8 cellular contexts compared by ENCODE assay signal in the genomic region with DNA sequence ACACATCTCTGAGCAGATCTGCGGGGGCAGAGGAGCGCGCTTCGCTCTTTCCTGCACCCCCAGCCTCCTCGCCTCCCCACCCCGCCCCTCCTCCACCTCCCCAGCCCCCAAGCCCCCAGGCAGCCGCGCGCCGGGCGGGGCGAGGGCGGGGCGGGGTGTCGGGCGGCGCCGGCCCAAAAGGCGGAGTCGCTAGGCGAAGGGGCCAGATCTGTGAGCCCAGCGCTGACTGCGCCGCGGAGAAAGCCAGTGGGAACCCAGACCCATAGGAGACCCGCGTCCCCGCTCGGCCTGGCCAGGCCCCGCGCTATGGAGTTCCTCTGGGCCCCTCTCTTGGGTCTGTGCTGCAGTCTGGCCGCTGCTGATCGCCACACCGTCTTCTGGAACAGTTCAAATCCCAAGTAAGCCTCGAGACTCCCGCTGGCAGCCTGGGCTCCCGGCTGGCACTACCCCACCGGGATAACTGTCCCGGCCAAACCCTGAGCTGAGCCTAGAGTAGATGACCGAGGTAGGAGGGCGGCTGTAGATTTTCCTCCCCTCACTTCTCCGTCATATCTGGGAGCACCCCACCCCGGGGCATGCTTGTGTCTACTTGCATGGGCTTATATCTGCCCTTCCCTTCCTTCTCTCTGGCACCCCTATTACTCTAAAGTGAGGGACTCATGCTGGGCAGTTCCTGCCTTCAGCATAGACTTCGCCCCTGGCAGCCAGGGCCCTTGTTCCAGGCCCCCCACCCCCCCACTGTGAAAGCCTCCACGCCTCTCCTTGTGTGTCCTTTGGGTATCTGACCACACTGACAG. TPM values are rescaled to one million over a fixed set of nuclear protein-coding genes. Genes with fewer than 3 reads are reported as not detected.
DNase-seq lines count a peak whose midpoint lies in the region; TF ChIP-seq lines count a peak whose summit lies in the region.

A gene with protein sequence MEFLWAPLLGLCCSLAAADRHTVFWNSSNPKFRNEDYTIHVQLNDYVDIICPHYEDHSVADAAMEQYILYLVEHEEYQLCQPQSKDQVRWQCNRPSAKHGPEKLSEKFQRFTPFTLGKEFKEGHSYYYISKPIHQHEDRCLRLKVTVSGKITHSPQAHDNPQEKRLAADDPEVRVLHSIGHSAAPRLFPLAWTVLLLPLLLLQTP (plus strand): TSS at position 205 of the 797 bp plus-strand sequence. CDS start 102 bp downstream, at position 307.

- DNase-seq in ELF-1 (ENCODE audit: low read depth, low spot score) (peak; percentile 58), NCI-H2196 (lab: John Stamatoyannopoulos, UW; ENCODE audit: unreplicated experiment) (peak; percentile 32), esophagus squamous epithelium (lab: John Stamatoyannopoulos, UW) (no peak), mucosa of gallbladder (ENCODE audit: low spot score) (peak; percentile 51), AML-193 (lab: John Stamatoyannopoulos, UW) (no peak), HPDE6-E6E7 (ENCODE audit: extremely low spot score) (no peak)
- peak; percentile 57 to 64 for DNase-seq in activated T-cell treated with anti-CD3 and anti-CD28 coated beads, Interleukin-2, amount 50 U/mL, for 48 hours

- H3K4me1 ChIP-seq in esophagus squamous epithelium = peaks cover 24 to 97% (median 62%) of the 10 kb centered on the region in 3 donors
- peaks cover 8 to 83% (median 53%) of the 10 kb centered on the region in 5 donors for H3K4me1 ChIP-seq in subcutaneous abdominal adipose tissue (ENCODE audit: control insufficient read depth in 5 of 5, insufficient read depth in 5 of 5, low read length in 5 of 5)

- H3K9me3 ChIP-seq in esophagus squamous epithelium (no peaks in the 10 kb centered on the region), subcutaneous abdominal adipose tissue (ENCODE audit: control insufficient read depth in 5 of 5, low read length in 5 of 5) (no peaks in the 10 kb centered on the region)

- WGBS in esophagus squamous epithelium, 2 donors = 1 to 3% methylated on average over 6 to 21 of the region's 45 CpGs

- peak in 2 of 4 donors; percentile 87 to 90 for TF ChIP-seq POLR2A in esophagus squamous epithelium (IDR thresholded peaks at IDR 0.05)

- peak within 1 kb of the TSS; percentile 36 to 93 (median 87) for H3K9ac ChIP-seq in subcutaneous abdominal adipose tissue (ENCODE audit: low read length in 5 of 5)

- H3K4me3 ChIP-seq in esophagus squamous epithelium = peak within 1 kb of the TSS; percentile 71 to 87 (median 75)
- H3K4me3 ChIP-seq in subcutaneous abdominal adipose tissue (ENCODE audit: low read depth in 1 of 5, low read length in 5 of 5) = peak within 1 kb of the TSS; percentile 66 to 89 (median 83)

- H3K27me3 ChIP-seq in esophagus squamous epithelium (peaks cover 0 to 26% (median 0%) of the 10 kb centered on the region in 4 donors), subcutaneous abdominal adipose tissue (ENCODE audit: control insufficient read depth in 5 of 5, insufficient read depth in 4 of 5, low read length in 5 of 5) (peaks cover 0 to 9% (median 2%) of the 10 kb centered on the region in 5 donors)

- H3K36me3 ChIP-seq in esophagus squamous epithelium = peaks cover 10 to 24% (median 10%) of the 10 kb centered on the region in 3 donors
- H3K36me3 ChIP-seq in subcutaneous abdominal adipose tissue (ENCODE audit: control insufficient read depth in 5 of 5, insufficient read depth in 5 of 5, low read length in 5 of 5) = peaks cover 0 to 13% (median 10%) of the 10 kb centered on the region in 5 donors

- H3K27ac ChIP-seq in esophagus squamous epithelium (peak within 1 kb of the TSS; percentile 93 to 100 (median 99)), subcutaneous abdominal adipose tissue (ENCODE audit: low read depth, low read length) (peak within 1 kb of the TSS; percentile 88)

- TF ChIP-seq CTCF in esophagus squamous epithelium (IDR thresholded peaks at IDR 0.05) = no peak

- intact Hi-C loops in esophagus squamous epithelium (cut with DNase I) = no loop called here

RNA-seq across cellular contexts. Expression of the gene that starts here (rescaled TPM):
- total RNA-seq in esophagus squamous epithelium = 10 to 100 TPM; 30.2 to 42.9 (median 31.0) TPM
- total RNA-seq in mucosa of gallbladder = 100.0 TPM

Comparison
In these comparisons a context has a peak if more than half of its experiments do, and no peak if none do; other contexts are left out.
1. DNase-seq: peak in ELF-1 (single experiment), NCI-H2196 (single experiment), activated T-cell treated with anti-CD3 and anti-CD28 coated beads, Interleukin-2, amount 50 U/mL, for 48 hours (2 of 2) and mucosa of gallbladder (single experiment); none in esophagus squamous epithelium (single experiment), AML-193 (0 of 2) and HPDE6-E6E7 (single experiment).